In the genomic region with DNA sequence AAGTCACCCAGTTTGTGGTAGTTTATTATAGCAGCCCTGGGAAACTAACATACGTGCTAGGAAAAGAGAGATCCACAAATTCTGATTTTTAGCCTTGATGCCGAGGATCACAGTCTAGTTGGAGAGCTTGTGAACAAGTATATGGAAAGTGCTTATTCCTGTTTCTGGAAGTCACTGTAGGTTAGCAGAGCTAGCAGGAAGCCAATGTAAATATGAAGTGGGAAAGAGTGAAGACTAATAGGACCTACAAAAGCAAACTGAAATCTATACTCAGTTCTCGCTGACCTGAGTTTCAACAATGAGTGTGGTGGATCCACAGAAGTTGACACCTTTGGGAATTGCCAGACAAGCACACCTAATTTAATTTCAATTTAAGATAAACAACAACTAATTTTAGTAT, we compare ENCODE assay signal across 28 cellular contexts.
"Had no signal": no experiment of that assay in that cellular context is flagged by ENCODE, and none has a peak within 500 bp of the region (broad histone marks: within the 10 kb centered on the region; RNA-seq: fewer than 3 reads in every experiment).

No MANE protein-coding gene starts in this region.

- H3K4me1 ChIP-seq: esophagus muscularis mucosa, gastrocnemius medialis had no signal

- H3K27ac ChIP-seq: body of pancreas, esophagus muscularis mucosa, foreskin keratinocyte, gastrocnemius medialis, heart left ventricle had no signal

- DNase-seq: activated CD4-positive, alpha-beta memory T cell treated with anti-CD3 and anti-CD28 coated beads, Interleukin-2, amount 10 ng/mL, durations not matched to agents 7 days and 5 days; activated CD4-positive, alpha-beta T cell treated with anti-CD3 and anti-CD28 coated beads for 1 hour; activated CD4-positive, alpha-beta T cell treated with anti-CD3 and anti-CD28 coated beads for 4 hours; activated CD4-positive, alpha-beta T cell treated with anti-CD3 and anti-CD28 coated beads, Interleukin-2, amount 10 ng/mL, durations not matched to agents 7 days and 5 days; activated CD4-positive, alpha-beta T cell treated with anti-CD3 and anti-CD28 coated beads, Interleukin-2, amount 50 U/mL, for 4 hours; activated CD8-positive, alpha-beta memory T cell treated with anti-CD3 and anti-CD28 coated beads, Interleukin-2, amount 50 U/mL, for 48 hours; activated gamma-delta T cell; activated naive CD4-positive, alpha-beta T cell; activated naive CD4-positive, alpha-beta T cell treated with anti-CD3 and anti-CD28 coated beads, Interleukin-2, amount 10 ng/mL, durations not matched to agents 7 days and 5 days; activated naive CD8-positive, alpha-beta T cell treated with anti-CD3 and anti-CD28 coated beads, Interleukin-2, amount 10 ng/mL, durations not matched to agents 7 days and 5 days; activated T-cell treated with anti-CD3 and anti-CD28 coated beads for 4 hours; activated T-cell treated with anti-CD3 and anti-CD28 coated beads, Interleukin-2, amount 50 U/mL, for 24 hours; activated T-cell treated with anti-CD3 and anti-CD28 coated beads, Interleukin-2, amount 50 U/mL, for 72 hours; body of pancreas; caudate nucleus; cortex of kidney; dermis blood vessel endothelial cell; effector CD4-positive, alpha-beta T cell; effector memory CD8-positive, alpha-beta T cell; erythroblast; foreskin keratinocyte; gastrocnemius medialis; glutamatergic neuron; heart left ventricle; T-helper 2 cell had no signal

- H3K36me3 ChIP-seq: esophagus muscularis mucosa, gastrocnemius medialis, heart left ventricle had no signal

- ATAC-seq: activated naive CD4-positive, alpha-beta T cell treated with anti-CD3 and anti-CD28 coated beads, Interleukin-2, amount 50 U/mL, for 72 hours; activated T-cell treated with anti-CD3 and anti-CD28 coated beads, Interleukin-2, amount 50 U/mL, for 72 hours; body of pancreas; effector memory CD8-positive, alpha-beta T cell; foreskin keratinocyte; gastrocnemius medialis; heart left ventricle; WTC11 had no signal

- H3K4me3 ChIP-seq: body of pancreas, esophagus muscularis mucosa, gastrocnemius medialis, heart left ventricle had no signal

- H3K9me3 ChIP-seq: body of pancreas, esophagus muscularis mucosa, gastrocnemius medialis had no signal

- H3K27me3 ChIP-seq: body of pancreas, esophagus muscularis mucosa, foreskin keratinocyte, gastrocnemius medialis, heart left ventricle had no signal
